Comparison of ENCODE assay signal across 8 cellular contexts in genomic region chr17:47946929-47947397, GRCh38. TPM values are rescaled to one million over a fixed set of nuclear protein-coding genes. Genes with fewer than 3 reads are reported as not detected.
DNase-seq lines count a peak whose midpoint lies in the region; ATAC-seq and TF ChIP-seq lines count a peak whose summit lies in the region.

No MANE protein-coding gene starts in this region.

- H3K79me2 ChIP-seq in Loucy (ENCODE audit: insufficient read depth, low read length), result peaks cover 7% of the 10 kb centered on the region

- H3K4me1 ChIP-seq in Loucy (ENCODE audit: insufficient read depth, low read length, poor library complexity, severe bottlenecking) (peaks cover 23% of the 10 kb centered on the region), RWPE2 (ENCODE audit: insufficient read depth, poor library complexity, severe bottlenecking) (peaks cover 13% of the 10 kb centered on the region), suprapubic skin (peaks cover 37% of the 10 kb centered on the region)

- H3K9me3 Mint-ChIP-seq in activated T-helper 17 cell treated with anti-CD3 and anti-CD28 coated beads, Interleukin-2, amount 50 U/mL, for 72 hours, result no peaks in the 10 kb centered on the region

- H3F3A ChIP-seq in Loucy (ENCODE audit: low read depth), result no peaks in the 10 kb centered on the region

- H3K9me2 ChIP-seq in Loucy (replicated peaks; ENCODE audit: low read depth, low read length), result no peaks in the 10 kb centered on the region

- H4K20me1 ChIP-seq in Loucy (ENCODE audit: insufficient read depth, low read length, poor library complexity, severe bottlenecking), result no peaks in the 10 kb centered on the region

- H3K9ac ChIP-seq in Loucy (ENCODE audit: low read depth, low read length, poor library complexity, severe bottlenecking), result no peak overlapping the region

- TF ChIP-seq CTCF in AG09319 (IDR thresholded peaks at IDR 0.05; ENCODE audit: low read depth, low read length), result peak; percentile 79
- TF ChIP-seq CTCF in Loucy (conservative IDR thresholded peaks at IDR 0.05; ENCODE audit: low read length), result peak; percentile 91
- peak; percentile 94 for TF ChIP-seq CTCF in RWPE2 (IDR thresholded peaks at IDR 0.05; ENCODE audit: poor library complexity, severe bottlenecking)
- peak; percentile 84 for TF ChIP-seq CTCF in fibroblast of mammary gland (conservative IDR thresholded peaks at IDR 0.05; ENCODE audit: control insufficient read depth, insufficient read depth, low read depth, low read length)
- TF ChIP-seq CTCF in suprapubic skin (IDR thresholded peaks at IDR 0.05), result peak; percentile 65 to 85

- H3K36me3 ChIP-seq in Loucy (ENCODE audit: insufficient read depth, low read length) (no peaks in the 10 kb centered on the region), RWPE2 (ENCODE audit: low read depth) (peaks cover 55% of the 10 kb centered on the region), suprapubic skin (peaks cover 15% of the 10 kb centered on the region)

- WGBS in suprapubic skin, result 7% methylated on average over 2 of the region's 2 CpGs

- TF ChIP-seq POLR2A in suprapubic skin (IDR thresholded peaks at IDR 0.05), result no peak

- H3K27me3 Mint-ChIP-seq in activated T-helper 17 cell treated with anti-CD3 and anti-CD28 coated beads, Interleukin-2, amount 50 U/mL, for 72 hours, result no peaks in the 10 kb centered on the region

- TF ChIP-seq EP300 in suprapubic skin (IDR thresholded peaks at IDR 0.05), result no peak

- H3K4me2 ChIP-seq in Loucy (ENCODE audit: low read depth, low read length, poor library complexity, severe bottlenecking), result no peak overlapping the region

- H2AFZ ChIP-seq in Loucy (ENCODE audit: low read length), result no peak overlapping the region

- H3K27ac Mint-ChIP-seq in activated T-helper 17 cell treated with anti-CD3 and anti-CD28 coated beads, Interleukin-2, amount 50 U/mL, for 72 hours, result no peak overlapping the region

- H3K27ac ChIP-seq in RWPE2 (ENCODE audit: poor library complexity, severe bottlenecking) (peak overlapping the region; percentile 59), suprapubic skin (no peak overlapping the region)

- peaks cover 51% of the 10 kb centered on the region for H3K36me3 Mint-ChIP-seq in activated T-helper 17 cell treated with anti-CD3 and anti-CD28 coated beads, Interleukin-2, amount 50 U/mL, for 72 hours (ENCODE audit: low read depth)

- peak; percentile 94 for ATAC-seq in RWPE2 (ENCODE audit: low read depth)
- peak; percentile 95 for ATAC-seq in activated T-helper 17 cell treated with anti-CD3 and anti-CD28 coated beads, Interleukin-2, amount 50 U/mL, for 72 hours (replicated peaks)

- no peak overlapping the region for H3K4me3 ChIP-seq in Loucy (ENCODE audit: low read length, poor library complexity, severe bottlenecking)
- no peak overlapping the region for H3K4me3 ChIP-seq in RWPE2 (ENCODE audit: severe bottlenecking)
- H3K4me3 ChIP-seq in fibroblast of mammary gland (ENCODE audit: control insufficient read depth, low read depth, low read length), result no peak overlapping the region
- H3K4me3 ChIP-seq in suprapubic skin, result no peak overlapping the region

- no peak overlapping the region for H3K4me3 Mint-ChIP-seq in activated T-helper 17 cell treated with anti-CD3 and anti-CD28 coated beads, Interleukin-2, amount 50 U/mL, for 72 hours

- no peaks in the 10 kb centered on the region for H3K9me3 ChIP-seq in Loucy (ENCODE audit: insufficient read depth, low read depth, low read length)
- no peaks in the 10 kb centered on the region for H3K9me3 ChIP-seq in RWPE2 (ENCODE audit: severe bottlenecking)
- H3K9me3 ChIP-seq in suprapubic skin, result no peaks in the 10 kb centered on the region

- H3K4me1 Mint-ChIP-seq in activated T-helper 17 cell treated with anti-CD3 and anti-CD28 coated beads, Interleukin-2, amount 50 U/mL, for 72 hours, result peaks cover 25% of the 10 kb centered on the region

- DNase-seq in AG09319 (ENCODE audit: extremely low read depth, low read depth), result peak; percentile 45
- peak; percentile 77 for DNase-seq in GM19238 (ENCODE audit: insufficient read length, low spot score)
- peak; percentile 89 for DNase-seq in RWPE2 (ENCODE audit: low spot score)
- peak; percentile 82 for DNase-seq in fibroblast of mammary gland (ENCODE audit: low read depth)
- DNase-seq in non-pigmented ciliary epithelial cell (ENCODE audit: low read depth), result peak; percentile 58
- peak; percentile 80 to 88 for DNase-seq in suprapubic skin (ENCODE audit: low spot score in 2 of 2)

- no peaks in the 10 kb centered on the region for H3K27me3 ChIP-seq in Loucy (ENCODE audit: insufficient read depth, low read length, poor library complexity, severe bottlenecking)
- no peaks in the 10 kb centered on the region for H3K27me3 ChIP-seq in RWPE2 (ENCODE audit: insufficient read depth, poor library complexity, severe bottlenecking)
- H3K27me3 ChIP-seq in suprapubic skin, result no peaks in the 10 kb centered on the region

RNA-seq across cellular contexts. Expression of gene PNPO, which starts 5.6 kb away (rescaled TPM):
- 10 to 100 TPM; 18.0 to 33.7 TPM for total RNA-seq in activated T-helper 17 cell treated with anti-CD3 and anti-CD28 coated beads, Interleukin-2, amount 50 U/mL, for 72 hours
- total RNA-seq in suprapubic skin, result 10 to 100 TPM; 14.6 to 33.6 (median 24.7) TPM

RNA-seq across cellular contexts. Expression of gene PRR15L, which starts 10.7 kb away (rescaled TPM):
- not detected for total RNA-seq in activated T-helper 17 cell treated with anti-CD3 and anti-CD28 coated beads, Interleukin-2, amount 50 U/mL, for 72 hours
- 10 to 100 TPM; 11.4 to 27.1 (median 21.8) TPM for total RNA-seq in suprapubic skin

RNA-seq across cellular contexts. Expression of gene CDK5RAP3, which starts 23.9 kb away (rescaled TPM):
- 100 to 1,000 TPM; 139 to 216 TPM for total RNA-seq in activated T-helper 17 cell treated with anti-CD3 and anti-CD28 coated beads, Interleukin-2, amount 50 U/mL, for 72 hours
- total RNA-seq in suprapubic skin, result 100 to 1,000 TPM; 100 to 296 (median 142) TPM

RNA-seq across cellular contexts. Expression of gene SP2, which starts 50.9 kb away (rescaled TPM):
- 10 to 100 TPM; 23.7 to 24.2 TPM for total RNA-seq in activated T-helper 17 cell treated with anti-CD3 and anti-CD28 coated beads, Interleukin-2, amount 50 U/mL, for 72 hours
- total RNA-seq in suprapubic skin, result 10 to 100 TPM in 2 of 4 donors, 1 to 10 TPM in 2; 6.9 to 12.7 (median 9.8) TPM

Comparison
In these comparisons a context has a peak if more than half of its experiments do, and no peak if none do; other contexts are left out.
1. RNA of gene PRR15L, which starts 10.7 kb away (total RNA-seq): 11.4 to 27.1 TPM in suprapubic skin; not detected in activated T-helper 17 cell treated with anti-CD3 and anti-CD28 coated beads, Interleukin-2, amount 50 U/mL, for 72 hours; every median in the first group is over 10 times any median in the second.
2. Peak in every context shown above with its lines, with median percentiles within 50 percentile points of each other: DNase-seq and CTCF ChIP-seq.